Comparison of ENCODE assay signal across 9 cellular contexts in the genomic region with DNA sequence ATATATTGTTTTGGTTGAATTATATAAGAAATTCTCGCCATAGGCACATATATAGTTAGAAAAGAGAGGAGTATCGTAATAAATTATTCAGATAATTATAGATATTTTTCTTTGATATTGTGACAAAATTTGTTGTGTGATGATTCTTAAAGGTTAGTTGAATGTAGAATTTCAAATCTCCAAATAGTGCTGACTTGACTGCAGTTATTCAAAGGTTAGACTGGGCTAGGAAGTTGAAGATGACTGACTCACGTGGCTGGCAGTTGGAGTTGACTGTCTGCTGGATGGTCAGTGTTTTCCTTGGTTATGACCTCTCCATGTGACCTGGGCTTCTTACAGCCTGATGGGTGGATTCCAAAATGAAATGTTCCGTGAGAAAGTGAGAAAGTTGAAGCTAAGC. TPM values are rescaled to one million over a fixed set of nuclear protein-coding genes. Genes with fewer than 3 reads are reported as not detected.
"Had no signal": no experiment of that assay in that cellular context is flagged by ENCODE, and none has a peak within 500 bp of the region (broad histone marks: within the 10 kb centered on the region; RNA-seq: fewer than 3 reads in every experiment).

No MANE protein-coding gene starts in this region.

- H3K4me3 ChIP-seq: GM12878 had no signal

- ATAC-seq: GM12878 had no signal

- DNase-seq: GDM1, GF-D8 had no signal

- FAIRE-seq: G401.6, GM12878, GM12891, GM12892, GM18507, GM19239 had no signal

RNA-seq across cellular contexts. Expression of a gene that starts 55.3 kb away (rescaled TPM):
- total RNA-seq: G401 had no signal
